ENCODE assay signal across 1 cellular context in genomic region chr9:121283856-121284732, GRCh38.
TF ChIP-seq lines count a peak whose summit lies in the region.

No MANE protein-coding gene starts in this region.

TF ChIP-seq in K562, 482 proteins besides CTCF, POLR2A, EP300 and RAD21 (continued from another document and continues in another):
- TF ChIP-seq ZNF318 (IDR thresholded peaks at IDR 0.05; ENCODE audit: borderline replicate concordance in 1 of 2, low read depth in 1 of 2) (no peak), MAFF (IDR thresholded peaks at IDR 0.05; ENCODE audit: low read length) (no peak), JUND (IDR thresholded peaks at IDR 0.05; ENCODE audit: borderline replicate concordance, low read depth, low read length) (peak; percentile 20; the same call in 1 of the 2 replicates), JUND (tag; IDR thresholded peaks at IDR 0.05; ENCODE audit: borderline replicate concordance, low read depth, low read length) (no peak), ZNF668 (CRISPR knock-in tag; IDR thresholded peaks at IDR 0.05) (no peak), ATF7 (IDR thresholded peaks at IDR 0.05) (no peak), PYGO2 (tag; IDR thresholded peaks at IDR 0.05) (no peak), DIDO1 (tag; IDR thresholded peaks at IDR 0.05; ENCODE audit: low read depth) (no peak), TRIM28 (IDR thresholded peaks at IDR 0.05) (no peak), FOXO4 (CRISPR knock-in tag; IDR thresholded peaks at IDR 0.05) (no peak), MECOM (CRISPR knock-in tag; IDR thresholded peaks at IDR 0.05) (0 out of 2 replicates have a peak, but pooled peaks have one; percentile 41), SP1 (CRISPR knock-in tag; IDR thresholded peaks at IDR 0.05) (no peak), HDAC2 (IDR thresholded peaks at IDR 0.05) (peak; percentile 31; the same call in 1 of the 2 replicates), STAT5B (CRISPR knock-in tag; IDR thresholded peaks at IDR 0.05) (no peak), NCOA6 (IDR thresholded peaks at IDR 0.05) (no peak), MNT (conservative IDR thresholded peaks at IDR 0.05) (no peak), KLF13 (tag; IDR thresholded peaks at IDR 0.05; ENCODE audit: borderline replicate concordance, low read depth) (no peak), THRAP3 (IDR thresholded peaks at IDR 0.05; ENCODE audit: borderline replicate concordance) (no peak), BRD4 (IDR thresholded peaks at IDR 0.05) (no peak), SMAD1 (IDR thresholded peaks at IDR 0.05; ENCODE audit: low read depth, low read length, partially characterized antibody) (no peak), NFE2L1 (tag; IDR thresholded peaks at IDR 0.05; ENCODE audit: borderline replicate concordance, low read depth) (no peak), HMGXB4 (CRISPR knock-in tag; IDR thresholded peaks at IDR 0.05) (no peak), U2AF1 (optimal IDR thresholded peaks at IDR 0.05; ENCODE audit: low read depth, low read length) (no peak), ZNF239 (CRISPR knock-in tag; IDR thresholded peaks at IDR 0.05) (no peak), FOSL1 (tag; conservative IDR thresholded peaks at IDR 0.05) (no peak), CHD7 (IDR thresholded peaks at IDR 0.05; ENCODE audit: low read depth, low read length) (no peak), HLTF (IDR thresholded peaks at IDR 0.05) (no peak), DPF2 (IDR thresholded peaks at IDR 0.05) (peak; percentile 66), ZFP91 (CRISPR knock-in tag; IDR thresholded peaks at IDR 0.05) (no peak)
